Comparison of ENCODE assay signal across 29 cellular contexts in the genomic region with DNA sequence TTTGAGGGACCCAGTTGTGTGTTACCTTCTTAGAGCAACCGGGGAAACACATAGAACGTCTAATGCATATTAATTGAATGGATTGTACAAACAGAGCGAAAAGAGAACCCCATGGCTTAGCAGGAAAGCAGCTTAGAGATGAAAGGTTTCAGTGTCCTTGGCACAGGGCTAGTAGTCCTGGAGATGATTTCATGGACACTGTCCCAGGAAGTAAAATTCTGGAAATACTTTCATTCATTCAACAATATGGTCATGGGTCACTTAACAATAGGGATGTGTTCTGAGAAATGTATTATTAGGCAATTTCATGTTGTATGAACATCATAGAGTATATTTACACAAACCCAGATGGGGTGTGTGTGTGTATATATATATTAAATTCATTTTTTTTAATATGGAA. TPM values are rescaled to one million over a fixed set of nuclear protein-coding genes. Genes with fewer than 3 reads are reported as not detected.
A peak's percentile ranks its signal among the peaks of the same experiment; 100 is the strongest.
DNase-seq lines count a peak whose midpoint lies in the region; ATAC-seq and TF ChIP-seq lines count a peak whose summit lies in the region.
"Had no signal": no experiment of that assay in that cellular context is flagged by ENCODE, and none has a peak within 500 bp of the region (broad histone marks: within the 10 kb centered on the region; RNA-seq: fewer than 3 reads in every experiment).

No MANE protein-coding gene starts in this region.

- H3K27ac ChIP-seq in BLaER1: no peak overlapping the region
- H3K27ac ChIP-seq in HCT116 (ENCODE audit: low read depth, low read length): no peak overlapping the region
- H3K27ac ChIP-seq in SJCRH30: no peak overlapping the region
- H3K27ac ChIP-seq: adrenal gland, GM23248, pancreas had no signal

- BruUV-seq in HCT116 (replicated peaks; lab: Mats Ljungman, UMichigan): no TSS peak

- no peak for TF ChIP-seq RAD21 in HCT116 (IDR thresholded peaks at IDR 0.05; ENCODE audit: low read depth)

- no peak overlapping the region for H3K9ac ChIP-seq in BLaER1
- H3K9ac ChIP-seq in HCT116 (ENCODE audit: low read length): no peak overlapping the region
- H3K9ac ChIP-seq: GM23248 had no signal

- H3K4me1 ChIP-seq in BLaER1 (peaks cover 97% of the 10 kb centered on the region), HCT116 (ENCODE audit: control insufficient read depth in 1 of 2, insufficient read depth in 2 of 2, low read length in 2 of 2) (peaks cover 21 to 24% of the 10 kb centered on the region in 2 experiments), SJCRH30 (peaks cover 37% of the 10 kb centered on the region)
- H3K4me1 ChIP-seq: adrenal gland had no signal

- H3K9me3 ChIP-seq in BLaER1 (no peaks in the 10 kb centered on the region), HCT116 (ENCODE audit: control insufficient read depth in 1 of 2, insufficient read depth in 1 of 2, low read depth in 1 of 2, low read length in 2 of 2) (no peaks in the 10 kb centered on the region), SJCRH30 (replicated peaks) (no peaks in the 10 kb centered on the region)
- H3K9me3 ChIP-seq: adrenal gland, pancreas, testis had no signal

- in situ Hi-C loops in GM13976 (cut with MboI; ENCODE audit: low sequenced_read_pairs, unreplicated experiment): no loop called here

- H3K9me2 ChIP-seq in HCT116 (ENCODE audit: insufficient read depth): no peaks in the 10 kb centered on the region

- H3K79me2 ChIP-seq in HCT116 (ENCODE audit: insufficient read depth, low read length): no peaks in the 10 kb centered on the region

- RAD21 ChIA-PET in HCT116 (lab: Charles Lee; ENCODE audit: low non-redundant PET in 1 of 2, low total read pairs in 2 of 2, uncharacterized antibody in 2 of 2, unreplicated experiment in 2 of 2): interaction anchor here in 1 of 2 experiments (0.7 kb wide), 1 partner anchor 109 kb away, joined by 3 read pairs; no protein-coding TSS in a partner anchor

- TF ChIP-seq CTCF in HCT116 (IDR thresholded peaks at IDR 0.05 in 2 of 3, conservative IDR thresholded peaks at IDR 0.05 in 1 of 3; ENCODE audit: borderline replicate concordance in 1 of 3, insufficient read depth in 1 of 3, low read depth in 2 of 3, low read length in 2 of 3): no peak
- TF ChIP-seq CTCF in GM13976 (IDR thresholded peaks at IDR 0.05; ENCODE audit: borderline replicate concordance, control extremely low read depth, extremely low read depth, insufficient read depth, missing control alignments): no peak

- no peak overlapping the region for H2AFZ ChIP-seq in HCT116 (ENCODE audit: low read depth, low read length, poor library complexity, severe bottlenecking)
- H2AFZ ChIP-seq: GM23248 had no signal

- H3K4me3 ChIP-seq in BLaER1: no peak overlapping the region
- no peak overlapping the region for H3K4me3 ChIP-seq in HCT116 (replicated peaks in 1 of 2; ENCODE audit: low read depth in 1 of 2, low read length in 2 of 2)
- H3K4me3 ChIP-seq in SJCRH30: no peak overlapping the region
- H3K4me3 ChIP-seq: adrenal gland, GM23248, pancreas, testis had no signal

- 0 out of 2 replicates have a peak, but pooled peaks have one; percentile 16 for ATAC-seq in HCT116
- ATAC-seq: activated T-helper 17 cell treated with anti-CD3 and anti-CD28 coated beads, Interleukin-2, amount 50 U/mL, for 72 hours; left lobe of liver; Panc1; pancreas had no signal

- intact Hi-C loops in HCT116 (cut with micrococcal nuclease): no loop called here

- CTCF ChIA-PET in HCT116 (lab: Charles Lee): interaction anchor here (1.0 kb wide), 1 partner anchor 40 kb away, joined by 3 read pairs; a partner anchor contains a TSS

- H3K27me3 ChIP-seq in BLaER1 (no peaks in the 10 kb centered on the region), HCT116 (ENCODE audit: insufficient read depth, low read length) (no peaks in the 10 kb centered on the region), SJCRH30 (no peaks in the 10 kb centered on the region)
- H3K27me3 ChIP-seq: adrenal gland, pancreas, testis had no signal

- DNase-seq in HCT116 (ENCODE audit: low read depth, low spot score) (no peak), SJCRH30 (peak; percentile 45 to 70), iris pigment epithelial cell (ENCODE audit: low read depth) (peak; percentile 14), GM13976 (ENCODE audit: low spot score) (no peak), retina (no peak), T-helper 9 cell (no peak)
- DNase-seq in stimulated activated CD4-positive, alpha-beta T cell treated with anti-CD3 and anti-CD28 coated beads, Interleukin-2, amount 100 ng/mL, for 48 hours: no peak
- DNase-seq: activated CD4-positive, alpha-beta T cell treated with anti-CD3 and anti-CD28 coated beads for 48 hours; activated naive CD4-positive, alpha-beta T cell treated with anti-CD3 and anti-CD28 coated beads, Interleukin-2, amount 10 ng/mL, durations not matched to agents 7 days and 5 days; CD8-positive, alpha-beta memory T cell; DMS79; GF-D8; GM23248; IMR-90; NCI-H1436 treated with DMSO at 0.1 percent for 48 hours; NCI-H2081 treated with DMSO at 0.1 percent for 48 hours; pancreas; SIG-M5; stimulated activated naive CD4-positive, alpha-beta T cell treated with Interleukin-2 at 50 U/mL for 16 hours; testis had no signal

- POLR2A ChIA-PET in HCT116 (lab: Charles Lee): no interaction called here

- H4K20me1 ChIP-seq in BLaER1 (no peaks in the 10 kb centered on the region), HCT116 (ENCODE audit: insufficient read depth) (no peaks in the 10 kb centered on the region)

- TF ChIP-seq POLR2A in HCT116 (IDR thresholded peaks at IDR 0.05; ENCODE audit: borderline replicate concordance, extremely low read depth, insufficient read depth, insufficient read length): no peak

- no peaks in the 10 kb centered on the region for H3K36me3 ChIP-seq in BLaER1
- H3K36me3 ChIP-seq in HCT116 (ENCODE audit: control insufficient read depth in 1 of 2, insufficient read depth in 2 of 2, low read length in 2 of 2): no peaks in the 10 kb centered on the region
- H3K36me3 ChIP-seq in SJCRH30: peaks cover 6% of the 10 kb centered on the region; the same call in 1 of the 2 replicates
- H3K36me3 ChIP-seq: adrenal gland, pancreas had no signal

- H3K4me2 ChIP-seq in BLaER1 (peak overlapping the region; percentile 44; the same call in 1 of the 2 replicates), HCT116 (ENCODE audit: low read length) (peak overlapping the region; percentile 65)

TF ChIP-seq in HCT116, 20 proteins besides CTCF, POLR2A, EP300 and RAD21:
- TF ChIP-seq JUND (IDR thresholded peaks at IDR 0.05): no peak
- TF ChIP-seq SRF (IDR thresholded peaks at IDR 0.05; ENCODE audit: low read depth): no peak
- no peak for TF ChIP-seq CBX3 (IDR thresholded peaks at IDR 0.05; ENCODE audit: low read depth)
- no peak for TF ChIP-seq ELF1 (IDR thresholded peaks at IDR 0.05; ENCODE audit: borderline replicate concordance, low read depth)
- no peak for TF ChIP-seq CEBPB (IDR thresholded peaks at IDR 0.05; ENCODE audit: low read depth)
- TF ChIP-seq POLR2AphosphoS5 (IDR thresholded peaks at IDR 0.05; ENCODE audit: low read depth, low read length): no peak
- no peak for TF ChIP-seq ZNF274 (IDR thresholded peaks at IDR 0.05; ENCODE audit: low read depth, low read length)
- no peak for TF ChIP-seq FOSL1 (IDR thresholded peaks at IDR 0.05; ENCODE audit: low read depth)
- TF ChIP-seq, protein P1, sequence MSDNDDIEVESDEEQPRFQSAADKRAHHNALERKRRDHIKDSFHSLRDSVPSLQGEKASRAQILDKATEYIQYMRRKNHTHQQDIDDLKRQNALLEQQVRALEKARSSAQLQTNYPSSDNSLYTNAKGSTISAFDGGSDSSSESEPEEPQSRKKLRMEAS (IDR thresholded peaks at IDR 0.05): no peak
- TF ChIP-seq, protein P2, sequence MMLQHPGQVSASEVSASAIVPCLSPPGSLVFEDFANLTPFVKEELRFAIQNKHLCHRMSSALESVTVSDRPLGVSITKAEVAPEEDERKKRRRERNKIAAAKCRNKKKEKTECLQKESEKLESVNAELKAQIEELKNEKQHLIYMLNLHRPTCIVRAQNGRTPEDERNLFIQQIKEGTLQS (IDR thresholded peaks at IDR 0.05): no peak
- TF ChIP-seq SIN3A (IDR thresholded peaks at IDR 0.05; ENCODE audit: low read depth): no peak
- no peak for TF ChIP-seq EGR1 (IDR thresholded peaks at IDR 0.05; ENCODE audit: low read depth)

RNA-seq across cellular contexts. Expression of a gene that starts 9.7 kb away (rescaled TPM):
- total RNA-seq in HCT116 (2021; ENCODE audit: unreplicated experiment): 12.5 TPM
- polyA plus RNA-seq in HCT116 (2012): 14.5 and 15.7 TPM in 2 replicates
- total RNA-seq in SJCRH30 (2014; rRNA removed; shearing (Covaris generic)): 0.08 and 0.30 TPM in 2 replicates
- total RNA-seq: activated T-helper 17 cell treated with anti-CD3 and anti-CD28 coated beads, Interleukin-2, amount 50 U/mL, for 72 hours; adrenal gland; CD8-positive, alpha-beta memory T cell; dermis microvascular lymphatic vessel endothelial cell; GM23248; IMR-90; left lobe of liver; NCI-H460; neural crest cell had no signal
- polyA plus RNA-seq: fibroblast of lung, IMR-90 had no signal

RNA-seq across cellular contexts. Expression of a gene that starts 13.3 kb away (rescaled TPM):
- 3.1 TPM for total RNA-seq in HCT116 (2021; ENCODE audit: unreplicated experiment)
- polyA plus RNA-seq in HCT116 (2012): 1.4 and 1.6 TPM in 2 replicates
- 151 and 155 TPM in 2 replicates for total RNA-seq in SJCRH30 (2014; rRNA removed; shearing (Covaris generic))
- total RNA-seq: dermis microvascular lymphatic vessel endothelial cell, IMR-90, NCI-H460 had no signal
- polyA plus RNA-seq: CD8-positive, alpha-beta memory T cell; GM23248 had no signal

RNA-seq across cellular contexts. Expression of a gene that starts 33.4 kb away (rescaled TPM):
- total RNA-seq in HCT116 (2021; ENCODE audit: unreplicated experiment): 1.3 TPM
- polyA plus RNA-seq in HCT116 (2012): 0.85 and 0.91 TPM in 2 replicates
- 19.5 and 24.5 TPM in 2 replicates for total RNA-seq in SJCRH30 (2014; rRNA removed; shearing (Covaris generic))

RNA-seq across cellular contexts. Expression of a gene that starts 40.1 kb away (rescaled TPM):
- total RNA-seq in HCT116 (2021; ENCODE audit: unreplicated experiment): 29.6 TPM
- 36.9 and 43.3 TPM in 2 replicates for polyA plus RNA-seq in HCT116 (2012)
- 10.7 and 11.8 TPM in 2 replicates for total RNA-seq in SJCRH30 (2014; rRNA removed; shearing (Covaris generic))

RNA-seq across cellular contexts. Expression of a gene that starts 48.9 kb away (rescaled TPM):
- 45.9 TPM for total RNA-seq in HCT116 (2021; ENCODE audit: unreplicated experiment)
- polyA plus RNA-seq in HCT116 (2012): 74.3 and 81.3 TPM in 2 replicates
- 23.9 and 24.4 TPM in 2 replicates for total RNA-seq in SJCRH30 (2014; rRNA removed; shearing (Covaris generic))

Comparison
In these comparisons a context has a peak if more than half of its experiments do, and no peak if none do; other contexts are left out.
1. DNase-seq: peak in SJCRH30 (2 of 2) and iris pigment epithelial cell (single experiment); none in HCT116 (single experiment), GM13976 (single experiment), retina (single experiment), stimulated activated CD4-positive, alpha-beta T cell treated with anti-CD3 and anti-CD28 coated beads, Interleukin-2, amount 100 ng/mL, for 48 hours (0 of 2) and T-helper 9 cell (single experiment).
2. RNA of a gene that starts 9.7 kb away (total RNA-seq): 12.5 TPM in HCT116 (single experiment); 0.08 to 0.30 TPM in SJCRH30; every median in the first group is over 10 times any median in the second.
3. RNA of a gene that starts 13.3 kb away (total RNA-seq): 151 to 155 TPM in SJCRH30; 3.1 TPM in HCT116 (single experiment); every median in the first group is over 10 times any median in the second.